Comparison of ENCODE assay signal across 18 cellular contexts in the genomic region with DNA sequence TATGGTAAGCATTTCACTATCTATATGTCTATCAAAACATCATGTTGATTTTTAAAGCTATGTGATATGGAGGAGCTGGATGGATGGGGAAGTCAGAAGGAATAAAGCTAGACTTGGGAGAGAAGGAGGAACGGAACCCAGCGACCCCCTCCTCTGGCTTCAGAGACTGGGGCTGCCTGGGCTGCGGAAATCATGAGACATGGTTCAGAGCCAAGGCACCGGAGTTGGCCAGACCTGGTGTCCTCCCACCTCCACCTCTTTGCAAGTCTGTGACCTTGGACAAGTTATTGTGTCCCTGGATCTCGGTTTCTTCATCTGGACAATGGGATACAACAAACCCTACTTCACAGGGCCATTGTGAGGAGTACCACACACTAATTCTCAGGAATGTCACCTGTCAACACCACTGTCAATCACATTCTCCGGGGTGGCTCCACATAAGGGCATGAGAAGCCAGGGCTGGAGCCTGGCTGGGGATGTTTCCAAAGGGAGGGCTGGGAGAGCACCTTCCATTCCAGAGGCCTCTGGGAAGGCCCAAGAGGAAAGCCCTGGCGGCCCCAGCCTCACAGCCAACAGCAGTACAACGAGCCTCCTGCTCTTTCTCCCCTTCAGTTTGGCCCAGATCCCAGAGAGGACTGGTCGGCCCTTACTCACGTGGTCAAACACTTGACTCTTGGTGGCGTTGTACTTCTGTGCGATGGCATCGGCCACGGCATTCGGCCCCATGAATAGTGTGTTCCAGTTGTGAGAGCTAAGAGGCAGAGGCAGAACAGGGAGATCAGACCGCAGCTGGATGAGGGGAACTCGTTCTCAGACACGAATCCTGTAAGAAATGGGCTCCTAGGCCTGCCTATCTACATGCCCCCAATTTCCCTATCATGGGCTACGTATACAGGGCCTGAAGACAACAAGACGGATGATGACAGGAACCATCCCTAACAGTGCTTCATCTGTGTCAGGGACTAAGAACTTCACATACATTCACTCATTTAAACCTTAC. TPM values are rescaled to one million over a fixed set of nuclear protein-coding genes. Genes with fewer than 3 reads are reported as not detected.
DNase-seq lines count a peak whose midpoint lies in the region; ATAC-seq and TF ChIP-seq lines count a peak whose summit lies in the region.
"Had no signal": no experiment of that assay in that cellular context is flagged by ENCODE, and none has a peak within 500 bp of the region (broad histone marks: within the 10 kb centered on the region; RNA-seq: fewer than 3 reads in every experiment).

No MANE protein-coding gene starts in this region.

- ATAC-seq in activated T-cell treated with anti-CD3 and anti-CD28 coated beads, Interleukin-2, amount 50 U/mL, for 72 hours (replicated peaks in 1 of 2) = no peak
- ATAC-seq in HG03520 (IDR thresholded peaks at IDR 0.05; ENCODE audit: unreplicated experiment) = no peak
- ATAC-seq: A549; CD8-positive, alpha-beta T cell had no signal

- H3K9me3 ChIP-seq in SJSA1 (replicated peaks) (no peaks in the 10 kb centered on the region), WERI-Rb-1 (ENCODE audit: severe bottlenecking) (no peaks in the 10 kb centered on the region)
- H3K9me3 ChIP-seq: A549; BLaER1 treated with 17β-estradiol and CSF1 and Interleukin-3, amounts not matched to agents 10 nM and 100 nM; Caco-2 had no signal

- H3K4me3 ChIP-seq in SJSA1 = no peak overlapping the region
- no peak overlapping the region for H3K4me3 ChIP-seq in WERI-Rb-1 (ENCODE audit: low read depth, low read length)
- H3K4me3 ChIP-seq: A549; BLaER1 treated with 17β-estradiol and CSF1 and Interleukin-3, amounts not matched to agents 10 nM and 100 nM had no signal

- H3K27ac ChIP-seq in SJSA1 (no peak overlapping the region), WERI-Rb-1 (no peak overlapping the region)
- H3K27ac ChIP-seq: 22Rv1; A549; BLaER1 treated with 17β-estradiol and CSF1 and Interleukin-3, amounts not matched to agents 10 nM and 100 nM; C4-2B had no signal

- peaks cover 98% of the 10 kb centered on the region for H3K36me3 ChIP-seq in SJSA1
- peaks cover 35% of the 10 kb centered on the region for H3K36me3 ChIP-seq in WERI-Rb-1

- H3K4me3 Mint-ChIP-seq in activated T-cell treated with anti-CD3 and anti-CD28 coated beads, Interleukin-2, amount 50 U/mL, for 72 hours = no peak overlapping the region
- H3K4me3 Mint-ChIP-seq in endothelial cell (ENCODE audit: unreplicated experiment) = peak overlapping the region; percentile 16
- H3K4me3 Mint-ChIP-seq: B cell; CD4-positive, alpha-beta T cell; CD8-positive, alpha-beta T cell had no signal

- peaks cover 12 to 26% of the 10 kb centered on the region in 2 donors for H3K36me3 Mint-ChIP-seq in activated T-cell treated with anti-CD3 and anti-CD28 coated beads, Interleukin-2, amount 50 U/mL, for 72 hours (ENCODE audit: insufficient read depth in 2 of 2)
- H3K36me3 Mint-ChIP-seq in endothelial cell (ENCODE audit: low read depth, unreplicated experiment) = peaks cover 56% of the 10 kb centered on the region

- no peaks in the 10 kb centered on the region for H3K4me1 ChIP-seq in SJSA1 (replicated peaks)
- H3K4me1 ChIP-seq: A549, Caco-2 had no signal

- H3K27ac Mint-ChIP-seq in activated T-cell treated with anti-CD3 and anti-CD28 coated beads, Interleukin-2, amount 50 U/mL, for 72 hours = peak overlapping the region; percentile 80
- peak overlapping the region; percentile 9 for H3K27ac Mint-ChIP-seq in endothelial cell (ENCODE audit: unreplicated experiment)
- H3K27ac Mint-ChIP-seq: B cell; CD4-positive, alpha-beta T cell; CD8-positive, alpha-beta T cell had no signal

- no peaks in the 10 kb centered on the region for H3K27me3 Mint-ChIP-seq in activated T-cell treated with anti-CD3 and anti-CD28 coated beads, Interleukin-2, amount 50 U/mL, for 72 hours (ENCODE audit: low read depth)
- H3K27me3 Mint-ChIP-seq in endothelial cell (ENCODE audit: unreplicated experiment) = peaks cover 7% of the 10 kb centered on the region
- H3K27me3 Mint-ChIP-seq: B cell; CD4-positive, alpha-beta T cell had no signal

- no peaks in the 10 kb centered on the region for H3K9me3 Mint-ChIP-seq in activated T-cell treated with anti-CD3 and anti-CD28 coated beads, Interleukin-2, amount 50 U/mL, for 72 hours
- H3K9me3 Mint-ChIP-seq in endothelial cell (ENCODE audit: unreplicated experiment) = no peaks in the 10 kb centered on the region
- H3K9me3 Mint-ChIP-seq: CD4-positive, alpha-beta T cell; CD8-positive, alpha-beta T cell had no signal

- no peak for TF ChIP-seq CTCF in endothelial cell (IDR thresholded peaks at IDR 0.05; ENCODE audit: unreplicated experiment)
- TF ChIP-seq CTCF in WERI-Rb-1 (IDR thresholded peaks at IDR 0.05; ENCODE audit: low read depth, low read length) = no peak

- DNase-seq in activated T-cell treated with anti-CD3 and anti-CD28 coated beads, Interleukin-2, amount 50 U/mL, for 72 hours = no peak
- DNase-seq in activated T-cell treated with anti-CD3 and anti-CD28 coated beads for 4 hours (no peak), SJSA1 (ENCODE audit: low read depth in 1 of 2, low spot score in 2 of 2) (peak; percentile 69 to 93), endothelial cell (ENCODE audit: low spot score) (no peak), WERI-Rb-1 (no peak)
- DNase-seq: AML-193; Caco-2; Calu3; CD4-positive, alpha-beta T cell; CD8-positive, alpha-beta T cell; DMS79 treated with DMSO at 0.1 percent for 48 hours; GF-D8 had no signal

- H3K27me3 ChIP-seq in SJSA1 (replicated peaks) (no peaks in the 10 kb centered on the region), WERI-Rb-1 (ENCODE audit: insufficient read depth, low read depth, severe bottlenecking) (no peaks in the 10 kb centered on the region)
- H3K27me3 ChIP-seq: BLaER1 treated with 17β-estradiol and CSF1 and Interleukin-3, amounts not matched to agents 10 nM and 100 nM had no signal

- no peaks in the 10 kb centered on the region for H3K4me1 Mint-ChIP-seq in activated T-cell treated with anti-CD3 and anti-CD28 coated beads, Interleukin-2, amount 50 U/mL, for 72 hours (ENCODE audit: low read depth)
- H3K4me1 Mint-ChIP-seq in endothelial cell (ENCODE audit: unreplicated experiment) = no peaks in the 10 kb centered on the region
- H3K4me1 Mint-ChIP-seq: B cell had no signal

RNA-seq across cellular contexts. Expression of a gene that starts 20.7 kb away (rescaled TPM):
- total RNA-seq in activated T-cell treated with anti-CD3 and anti-CD28 coated beads, Interleukin-2, amount 50 U/mL, for 72 hours = 10 to 100 TPM; 76.2 to 84.8 TPM
- 271 and 433 TPM in 2 replicates for total RNA-seq in SJSA1 (2014; rRNA removed; shearing (Covaris generic))
- total RNA-seq in endothelial cell (ENCODE audit: unreplicated experiment) = 27.4 TPM

Comparison
In these comparisons a context has a peak if more than half of its experiments do, and no peak if none do; other contexts are left out.
1. DNase-seq: peak in SJSA1 (2 of 2); none in activated T-cell treated with anti-CD3 and anti-CD28 coated beads, Interleukin-2, amount 50 U/mL, for 72 hours (0 of 2), activated T-cell treated with anti-CD3 and anti-CD28 coated beads for 4 hours (single experiment), endothelial cell (single experiment) and WERI-Rb-1 (single experiment).